Comparison of ENCODE assay signal across 9 cellular contexts in the genomic region with DNA sequence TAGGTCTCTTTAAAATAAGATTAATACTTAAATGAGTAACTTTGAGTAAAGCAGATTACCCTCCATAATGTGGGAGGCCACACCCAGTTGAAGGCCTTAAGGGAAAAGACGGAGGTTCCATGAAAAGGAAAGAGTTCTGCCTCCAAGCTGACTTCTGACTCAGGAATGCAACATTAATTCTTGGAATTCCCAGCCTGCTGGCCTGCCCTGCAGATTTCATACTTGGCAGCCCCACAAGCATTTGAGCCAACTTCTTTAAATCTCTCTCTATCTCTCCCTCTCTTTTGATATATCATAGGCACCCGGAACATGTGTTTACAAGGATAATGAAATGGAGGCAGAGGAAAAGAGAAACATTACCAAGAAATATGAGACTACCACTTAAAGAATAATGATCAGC.
DNase-seq lines count a peak whose midpoint lies in the region; ATAC-seq, FAIRE-seq and TF ChIP-seq lines count a peak whose summit lies in the region.
"Had no signal": no experiment of that assay in that cellular context is flagged by ENCODE, and none has a peak within 500 bp of the region (broad histone marks: within the 10 kb centered on the region; RNA-seq: fewer than 3 reads in every experiment).

No MANE protein-coding gene starts in this region.

- no peak overlapping the region for H3K9ac ChIP-seq in fibroblast of lung (ENCODE audit: insufficient read depth, low read length)

- no peaks in the 10 kb centered on the region for H3K36me3 ChIP-seq in fibroblast of lung (ENCODE audit: control insufficient read depth, insufficient read depth, low read length)
- H3K36me3 ChIP-seq in osteoblast (ENCODE audit: insufficient read depth, low read length), result no peaks in the 10 kb centered on the region

- H4K20me1 ChIP-seq in fibroblast of lung (ENCODE audit: control insufficient read depth, extremely low read depth, insufficient read depth, low read length), result no peaks in the 10 kb centered on the region
- H4K20me1 ChIP-seq in osteoblast (ENCODE audit: insufficient read depth, low read length), result no peaks in the 10 kb centered on the region

- H2AFZ ChIP-seq in fibroblast of lung (ENCODE audit: low read length) (no peak overlapping the region), osteoblast (ENCODE audit: low read length) (peak overlapping the region; percentile 16)

- H3K4me1 ChIP-seq in fibroblast of lung (ENCODE audit: control insufficient read depth, extremely low read depth, insufficient read depth, low read length), result peaks cover 6% of the 10 kb centered on the region
- H3K4me1 ChIP-seq in osteoblast (ENCODE audit: insufficient read depth, low read length), result peaks cover 24% of the 10 kb centered on the region

- DNase-seq in ELR (ENCODE audit: low read depth) (peak; percentile 94), RCC 7860 (ENCODE audit: low spot score) (peak; percentile 84), fibroblast of lung (ENCODE audit: low read depth in 2 of 2) (peak; percentile 85 to 98), osteoblast (ENCODE audit: insufficient read length, low spot score, missing footprints) (peak; percentile 41), posterior cingulate gyrus (no peak), NCI-H1436 treated with DMSO at 0.1 percent for 48 hours (lab: John Stamatoyannopoulos, UW) (no peak), DMS 273 (lab: John Stamatoyannopoulos, UW; ENCODE audit: unreplicated experiment) (no peak)
- DNase-seq: activated CD8-positive, alpha-beta T cell treated with anti-CD3 and anti-CD28 coated beads, Interleukin-2, amount 10 ng/mL, durations not matched to agents 7 days and 5 days had no signal

- H3K27ac ChIP-seq in fibroblast of lung (ENCODE audit: insufficient read depth, low read length), result peak overlapping the region; percentile 11
- peak overlapping the region; percentile 67 for H3K27ac ChIP-seq in osteoblast (ENCODE audit: low read depth, low read length)

- intact Hi-C loops in posterior cingulate gyrus (cut with DNase I), result no loop called here

- no peak for ATAC-seq in HG03460 (IDR thresholded peaks at IDR 0.05; ENCODE audit: unreplicated experiment)
- ATAC-seq: activated CD8-positive, alpha-beta T cell treated with anti-CD3 and anti-CD28 coated beads, Interleukin-2, amount 10 ng/mL, durations not matched to agents 7 days and 5 days had no signal

- H3K4me3 ChIP-seq in fibroblast of lung (replicated peaks in 1 of 4; ENCODE audit: control extremely low read depth in 1 of 4, insufficient read depth in 1 of 4, low read depth in 3 of 4, low read length in 4 of 4) (no peak overlapping the region), osteoblast (ENCODE audit: insufficient read depth, low read length) (no peak overlapping the region)

- H3K4me2 ChIP-seq in fibroblast of lung (ENCODE audit: extremely low read depth, insufficient read depth, low read length) (peak overlapping the region; percentile 11), osteoblast (ENCODE audit: insufficient read depth, low read length) (peak overlapping the region; percentile 68)

- TF ChIP-seq CTCF in fibroblast of lung (conservative IDR thresholded peaks at IDR 0.05 in 1 of 2, IDR thresholded peaks at IDR 0.05 in 1 of 2; ENCODE audit: low read depth in 1 of 2, low read length in 2 of 2) (no peak), osteoblast (IDR thresholded peaks at IDR 0.05; ENCODE audit: extremely low read depth, low read depth, low read length) (no peak)

- H3K9me3 ChIP-seq in fibroblast of lung (ENCODE audit: control insufficient read depth, insufficient read depth, low read depth, low read length), result no peaks in the 10 kb centered on the region
- no peaks in the 10 kb centered on the region for H3K9me3 ChIP-seq in osteoblast (ENCODE audit: low read depth, low read length)

- peak; percentile 86 for FAIRE-seq in RCC 7860 (lab: Jason Lieb, UNC)

- H3K79me2 ChIP-seq in fibroblast of lung (ENCODE audit: control insufficient read depth, insufficient read depth, low read length) (no peaks in the 10 kb centered on the region), osteoblast (ENCODE audit: insufficient read depth, low read length) (no peaks in the 10 kb centered on the region)

- H3K27me3 ChIP-seq in fibroblast of lung (ENCODE audit: control insufficient read depth, insufficient read depth, low read length) (no peaks in the 10 kb centered on the region), osteoblast (ENCODE audit: insufficient read depth, low read length) (no peaks in the 10 kb centered on the region)

Comparison
In these comparisons a context has a peak if more than half of its experiments do, and no peak if none do; other contexts are left out.
1. DNase-seq: peak in ELR (single experiment), RCC 7860 (single experiment), fibroblast of lung (2 of 2) and osteoblast (single experiment); none in posterior cingulate gyrus (0 of 10), NCI-H1436 treated with DMSO at 0.1 percent for 48 hours (single experiment) and DMS 273 (single experiment).